In genomic region chr4:84916233-84916632, GRCh38 we compare ENCODE assay signal across 26 cellular contexts. TPM values are rescaled to one million over a fixed set of nuclear protein-coding genes. Genes with fewer than 3 reads are reported as not detected.
A peak's percentile ranks its signal among the peaks of the same experiment; 100 is the strongest.
DNase-seq lines count a peak whose midpoint lies in the region; ATAC-seq and TF ChIP-seq lines count a peak whose summit lies in the region.
"Had no signal": no experiment of that assay in that cellular context is flagged by ENCODE, and none has a peak within 500 bp of the region (broad histone marks: within the 10 kb centered on the region; RNA-seq: fewer than 3 reads in every experiment).

No MANE protein-coding gene starts in this region.

- H3K27me3 ChIP-seq in neutrophil = no peaks in the 10 kb centered on the region
- H3K27me3 ChIP-seq: BE2C, tibial nerve had no signal

- H3K4me3 ChIP-seq in neutrophil (ENCODE audit: low read depth in 1 of 2, low read length in 1 of 2) = no peak overlapping the region
- H3K4me3 ChIP-seq: psoas muscle, tibial nerve had no signal

- peak overlapping the region; percentile 80 for H3K27ac Mint-ChIP-seq in WTC11
- H3K27ac Mint-ChIP-seq in activated T-helper 17 cell treated with anti-CD3 and anti-CD28 coated beads, Interleukin-2, amount 50 U/mL, for 72 hours = no peak overlapping the region
- H3K27ac Mint-ChIP-seq: activated CD8-positive, alpha-beta T cell treated with anti-CD3 and anti-CD28 coated beads, Interleukin-2, amount 10 ng/mL, durations not matched to agents 7 days and 5 days; activated naive CD8-positive, alpha-beta T cell had no signal

- H3K9me3 Mint-ChIP-seq in WTC11 = peaks cover 19% of the 10 kb centered on the region
- no peaks in the 10 kb centered on the region for H3K9me3 Mint-ChIP-seq in activated T-helper 17 cell treated with anti-CD3 and anti-CD28 coated beads, Interleukin-2, amount 50 U/mL, for 72 hours

- peaks cover 63 to 65% of the 10 kb centered on the region in 2 experiments for H3K4me1 ChIP-seq in neutrophil (ENCODE audit: control insufficient read depth in 1 of 2, insufficient read depth in 1 of 2, low read depth in 1 of 2, low read length in 1 of 2)

- CTCF ChIA-PET in WTC11 (lab: Charles Lee) = no interaction called here

- ATAC-seq in WTC11 = peak; percentile 86
- ATAC-seq in activated T-helper 17 cell treated with anti-CD3 and anti-CD28 coated beads, Interleukin-2, amount 50 U/mL, for 72 hours (replicated peaks) = no peak
- ATAC-seq: activated CD8-positive, alpha-beta T cell treated with anti-CD3 and anti-CD28 coated beads, Interleukin-2, amount 10 ng/mL, durations not matched to agents 7 days and 5 days had no signal

- DNase-seq in EH (ENCODE audit: low read depth) (peak; percentile 21), WTC11 (ENCODE audit: low spot score) (no peak), iPS DF 19.7 (ENCODE audit: low read depth, low spot score) (peak; percentile 12), NCI-H2227 (lab: John Stamatoyannopoulos, UW; ENCODE audit: unreplicated experiment) (no peak), A172 (ENCODE audit: low spot score) (no peak)
- DNase-seq in NK-92 treated with Interleukin-12 subunit alpha and Interleukin-12 subunit beta, amount 100 ng/mL, for 24 hours (lab: John Stamatoyannopoulos, UW) = no peak
- DNase-seq: activated CD4-positive, alpha-beta T cell treated with anti-CD3 and anti-CD28 coated beads for 1 hour; activated CD8-positive, alpha-beta T cell treated with anti-CD3 and anti-CD28 coated beads, Interleukin-2, amount 10 ng/mL, durations not matched to agents 7 days and 5 days; activated effector memory CD4-positive, alpha-beta T cell treated with Interleukin-2 at 50 U/mL for 16 hours; BE2C; KBM-7; kidney glomerular epithelial cell; mammary epithelial cell; NCI-H1417; NCI-H2081; NCI-H226; NCI-H69; nucleus accumbens; OCI-M1; psoas muscle; stimulated activated naive CD4-positive, alpha-beta T cell treated with Interleukin-2 at 50 U/mL for 16 hours had no signal

- H3K4me1 Mint-ChIP-seq in WTC11 = peaks cover 34% of the 10 kb centered on the region
- no peaks in the 10 kb centered on the region for H3K4me1 Mint-ChIP-seq in activated T-helper 17 cell treated with anti-CD3 and anti-CD28 coated beads, Interleukin-2, amount 50 U/mL, for 72 hours
- H3K4me1 Mint-ChIP-seq: central memory CD8-positive, alpha-beta T cell had no signal

- POLR2A ChIA-PET in WTC11 (lab: Charles Lee) = interaction anchor here (0.5 kb wide), 1 partner anchor 9 kb away, joined by 3 read pairs; no protein-coding TSS in a partner anchor

- TF ChIP-seq CTCF in WTC11 (IDR thresholded peaks at IDR 0.05) = no peak
- TF ChIP-seq CTCF in neutrophil (IDR thresholded peaks at IDR 0.05) = no peak

- H3K9me3 ChIP-seq in neutrophil = no peaks in the 10 kb centered on the region
- H3K9me3 ChIP-seq: BE2C, psoas muscle, tibial nerve had no signal

- peaks cover 28% of the 10 kb centered on the region for H3K36me3 Mint-ChIP-seq in WTC11
- H3K36me3 Mint-ChIP-seq in activated T-helper 17 cell treated with anti-CD3 and anti-CD28 coated beads, Interleukin-2, amount 50 U/mL, for 72 hours (ENCODE audit: low read depth) = no peaks in the 10 kb centered on the region
- H3K36me3 Mint-ChIP-seq: activated naive CD8-positive, alpha-beta T cell had no signal

- no peak overlapping the region for H3K4me3 Mint-ChIP-seq in WTC11
- no peak overlapping the region for H3K4me3 Mint-ChIP-seq in activated T-helper 17 cell treated with anti-CD3 and anti-CD28 coated beads, Interleukin-2, amount 50 U/mL, for 72 hours
- H3K4me3 Mint-ChIP-seq: activated CD8-positive, alpha-beta T cell treated with anti-CD3 and anti-CD28 coated beads, Interleukin-2, amount 10 ng/mL, durations not matched to agents 7 days and 5 days; activated naive CD8-positive, alpha-beta T cell; central memory CD8-positive, alpha-beta T cell had no signal

- H3K27me3 Mint-ChIP-seq in WTC11 (ENCODE audit: low read depth) = no peaks in the 10 kb centered on the region
- H3K27me3 Mint-ChIP-seq in activated T-helper 17 cell treated with anti-CD3 and anti-CD28 coated beads, Interleukin-2, amount 50 U/mL, for 72 hours = no peaks in the 10 kb centered on the region
- H3K27me3 Mint-ChIP-seq: central memory CD8-positive, alpha-beta T cell had no signal

- H3K36me3 ChIP-seq in neutrophil = peaks cover 7% of the 10 kb centered on the region
- H3K36me3 ChIP-seq: BE2C had no signal

- peak overlapping the region; percentile 73 for H3K27ac ChIP-seq in neutrophil
- H3K27ac ChIP-seq: psoas muscle had no signal

TF ChIP-seq in WTC11, 78 proteins besides CTCF, POLR2A, EP300 and RAD21:
- no peak for TF ChIP-seq ZNF396 (CRISPR knock-in tag; IDR thresholded peaks at IDR 0.05; ENCODE audit: borderline replicate concordance)
- TF ChIP-seq FOXP1 (CRISPR knock-in tag; IDR thresholded peaks at IDR 0.05; ENCODE audit: borderline replicate concordance) = no peak
- no peak for TF ChIP-seq IRF2 (CRISPR knock-in tag; IDR thresholded peaks at IDR 0.05; ENCODE audit: borderline replicate concordance, low read depth)
- no peak for TF ChIP-seq JAZF1 (CRISPR knock-in tag; IDR thresholded peaks at IDR 0.05)
- TF ChIP-seq, protein P1, sequence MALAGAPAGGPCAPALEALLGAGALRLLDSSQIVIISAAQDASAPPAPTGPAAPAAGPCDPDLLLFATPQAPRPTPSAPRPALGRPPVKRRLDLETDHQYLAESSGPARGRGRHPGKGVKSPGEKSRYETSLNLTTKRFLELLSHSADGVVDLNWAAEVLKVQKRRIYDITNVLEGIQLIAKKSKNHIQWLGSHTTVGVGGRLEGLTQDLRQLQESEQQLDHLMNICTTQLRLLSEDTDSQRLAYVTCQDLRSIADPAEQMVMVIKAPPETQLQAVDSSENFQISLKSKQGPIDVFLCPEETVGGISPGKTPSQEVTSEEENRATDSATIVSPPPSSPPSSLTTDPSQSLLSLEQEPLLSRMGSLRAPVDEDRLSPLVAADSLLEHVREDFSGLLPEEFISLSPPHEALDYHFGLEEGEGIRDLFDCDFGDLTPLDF (CRISPR knock-in tag; IDR thresholded peaks at IDR 0.05) = no peak
- no peak for TF ChIP-seq FOXK1 (CRISPR knock-in tag; IDR thresholded peaks at IDR 0.05)
- TF ChIP-seq HMGXB4 (CRISPR knock-in tag; IDR thresholded peaks at IDR 0.05) = no peak

RNA-seq across cellular contexts. Expression of gene WDFY3, which starts 50.3 kb away (rescaled TPM):
- 62.0 to 77.2 TPM (median 71.4 TPM) in 3 replicates for total RNA-seq in WTC11 (2021)
- total RNA-seq in A172 (2014; rRNA removed; shearing (Covaris generic)) = 33.3 and 39.8 TPM in 2 replicates
- 1 to 10 TPM; 2.1 to 2.3 TPM for total RNA-seq in activated T-helper 17 cell treated with anti-CD3 and anti-CD28 coated beads, Interleukin-2, amount 50 U/mL, for 72 hours
- total RNA-seq: activated CD8-positive, alpha-beta T cell treated with anti-CD3 and anti-CD28 coated beads, Interleukin-2, amount 10 ng/mL, durations not matched to agents 7 days and 5 days had no signal

Comparison
In these comparisons a context has a peak if more than half of its experiments do, and no peak if none do; other contexts are left out.
1. DNase-seq: peak in EH (single experiment) and iPS DF 19.7 (single experiment); none in WTC11 (single experiment), NCI-H2227 (single experiment), NK-92 treated with Interleukin-12 subunit alpha and Interleukin-12 subunit beta, amount 100 ng/mL, for 24 hours (single experiment) and A172 (single experiment).
2. RNA of gene WDFY3, which starts 50.3 kb away (total RNA-seq): 62.0 to 77.2 TPM in WTC11 and 33.3 to 39.8 TPM in A172; 2.1 to 2.3 TPM in activated T-helper 17 cell treated with anti-CD3 and anti-CD28 coated beads, Interleukin-2, amount 50 U/mL, for 72 hours; every median in the first group is over 10 times any median in the second.